In the genomic region with DNA sequence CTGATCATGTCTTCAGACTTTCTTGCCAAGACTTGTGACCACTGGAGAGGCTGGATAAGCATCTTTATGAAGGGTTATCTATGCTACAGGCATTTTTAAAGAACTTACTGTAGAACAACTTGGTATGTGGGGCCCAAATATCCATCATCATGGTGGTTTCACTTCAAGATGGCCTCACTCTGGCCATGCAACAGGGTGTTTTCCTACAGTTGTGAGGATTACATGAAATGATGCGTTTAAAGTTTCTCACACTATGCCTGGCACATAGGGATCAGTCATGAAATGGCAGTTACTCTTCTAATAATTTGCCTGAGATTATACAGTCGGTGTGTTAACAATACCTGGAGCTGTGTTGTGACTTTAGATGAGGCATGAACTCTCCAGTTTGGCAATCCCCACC, we compare ENCODE assay signal across 35 cellular contexts. TPM values are rescaled to one million over a fixed set of nuclear protein-coding genes. Genes with fewer than 3 reads are reported as not detected.
"Had no signal": no experiment of that assay in that cellular context is flagged by ENCODE, and none has a peak within 500 bp of the region (broad histone marks: within the 10 kb centered on the region; RNA-seq: fewer than 3 reads in every experiment).

No MANE protein-coding gene starts in this region.

- H3K9me3 ChIP-seq: MG63 had no signal

- H3K27me3 ChIP-seq: MG63 had no signal

- H3K4me3 ChIP-seq: MG63 had no signal

- DNase-seq: Karpas-422, Kasumi-1, MG63, MM.1S, MV-4-11, NCI-H1048, NCI-H1092, NCI-H1092 treated with DMSO at 0.1 percent for 48 hours, NCI-H1105, NCI-H1105 treated with DMSO at 0.1 percent for 48 hours, NCI-H1417, NCI-H1417 treated with DMSO at 0.1 percent for 48 hours, NCI-H1436, NCI-H1436 treated with DMSO at 0.1 percent for 48 hours, NCI-H146, NCI-H1694, NCI-H1694 treated with DMSO at 0.1 percent for 48 hours, NCI-H187, NCI-H187 treated with DMSO at 0.1 percent for 48 hours, NCI-H1930, NCI-H2029, NCI-H2029 treated with DMSO at 0.1 percent for 48 hours, NCI-H2081, NCI-H2107, NCI-H2171, NCI-H2171 treated with DMSO at 0.1 percent for 48 hours, NCI-H2227 treated with DMSO at 0.1 percent for 48 hours, NCI-H226, NCI-H345, NCI-H446, NCI-H446 treated with DMSO at 0.1 percent for 48 hours, NCI-H510A, NCI-H510A treated with DMSO at 0.1 percent for 48 hours, NCI-H524 had no signal

RNA-seq across cellular contexts. Expression of a gene that starts 13.0 kb away (rescaled TPM):
- total RNA-seq: MCF 10A had no signal
